10 cellular contexts compared by ENCODE assay signal in genomic region chr1:44294588-44295007, GRCh38.
DNase-seq lines count a peak whose midpoint lies in the region; ATAC-seq, FAIRE-seq and TF ChIP-seq lines count a peak whose summit lies in the region.
"Had no signal": no experiment of that assay in that cellular context is flagged by ENCODE, and none has a peak within 500 bp of the region (broad histone marks: within the 10 kb centered on the region; RNA-seq: fewer than 3 reads in every experiment).

No MANE protein-coding gene starts in this region.

- H2AFZ ChIP-seq in PC-3 (ENCODE audit: low read length), result no peak overlapping the region

- FAIRE-seq in frontal cortex (lab: Jason Lieb, UNC), result no peak

- H3K9ac ChIP-seq in PC-3 (ENCODE audit: low read length), result no peak overlapping the region

- ATAC-seq in PC-3 (no peak; the same call in 1 of the 2 replicates), gastrocnemius medialis (peak; percentile 32 to 62), HG03432 (IDR thresholded peaks at IDR 0.05; ENCODE audit: unreplicated experiment) (no peak), HG03045 (IDR thresholded peaks at IDR 0.05; ENCODE audit: unreplicated experiment) (no peak)

- H3F3A ChIP-seq in PC-3 (ENCODE audit: low read length, unreplicated experiment), result no peaks in the 10 kb centered on the region

- no peaks in the 10 kb centered on the region for H4K20me1 ChIP-seq in PC-3 (ENCODE audit: low read length)

- in situ Hi-C loops in gastrocnemius medialis (cut with MboI; ENCODE audit: low sequenced_read_pairs in 4 of 4), result no loop called here

- H3K36me3 ChIP-seq in PC-3 (ENCODE audit: low read depth, low read length), result peaks cover 15% of the 10 kb centered on the region
- peaks cover 0 to 15% of the 10 kb centered on the region in 2 donors for H3K36me3 ChIP-seq in gastrocnemius medialis

- H3K27me3 ChIP-seq in PC-3 (ENCODE audit: low read length), result no peaks in the 10 kb centered on the region
- H3K27me3 ChIP-seq in gastrocnemius medialis, result no peaks in the 10 kb centered on the region

- H3K9me3 ChIP-seq in PC-3 (ENCODE audit: low read length) (no peaks in the 10 kb centered on the region), gastrocnemius medialis (no peaks in the 10 kb centered on the region)
- H3K9me3 ChIP-seq: HAP-1 had no signal

- POLR2A ChIA-PET in PC-3 (lab: Charles Lee; ENCODE audit: unreplicated experiment), result interaction anchor here (0.6 kb wide), 1 partner anchor 1305 kb away, joined by 3 read pairs; no protein-coding TSS in a partner anchor

- no TSS peak for BruUV-seq in PC-3 (replicated peaks; lab: Mats Ljungman, UMichigan)

- TF ChIP-seq CTCF in GM12873 (IDR thresholded peaks at IDR 0.05; ENCODE audit: insufficient read depth, low read depth, low read length, missing control alignments) (peak; percentile 9), PC-3 (conservative IDR thresholded peaks at IDR 0.05; ENCODE audit: low read depth, low read length) (peak; percentile 41), gastrocnemius medialis (IDR thresholded peaks at IDR 0.05 in 4 of 5, conservative IDR thresholded peaks at IDR 0.05 in 1 of 5) (no peak)

- no peak overlapping the region for H3K4me3 ChIP-seq in PC-3 (ENCODE audit: low read length)
- no peak overlapping the region for H3K4me3 ChIP-seq in gastrocnemius medialis
- H3K4me3 ChIP-seq: HAP-1 had no signal

- intact Hi-C loops in PC-3 (cut with micrococcal nuclease), result no loop called here
- intact Hi-C loops in gastrocnemius medialis (cut with DNase I; ENCODE audit: low total_unique reads), result no loop called here

- no peaks in the 10 kb centered on the region for H3K4me1 ChIP-seq in PC-3 (ENCODE audit: insufficient read depth, low read length)
- H3K4me1 ChIP-seq in gastrocnemius medialis, result peaks cover 17 to 22% of the 10 kb centered on the region in 2 donors
- H3K4me1 ChIP-seq: HAP-1 had no signal

- no peak overlapping the region for H3K27ac ChIP-seq in PC-3 (ENCODE audit: low read length)
- no peak overlapping the region for H3K27ac ChIP-seq in gastrocnemius medialis

- DNase-seq in PC-3 (no peak), frontal cortex (ENCODE audit: low spot score in 2 of 2) (peak; percentile 27 to 49), gastrocnemius medialis (peak; percentile 6 to 48), activated T-cell treated with anti-CD3 and anti-CD28 coated beads for 4 hours (no peak), NCI-H1048 (lab: John Stamatoyannopoulos, UW) (no peak)
- DNase-seq: activated CD8-positive, alpha-beta memory T cell treated with anti-CD3 and anti-CD28 coated beads, Interleukin-2, amount 50 U/mL, for 48 hours had no signal

- TF ChIP-seq POLR2A in gastrocnemius medialis (IDR thresholded peaks at IDR 0.05), result no peak

- CTCF ChIA-PET in PC-3 (lab: Charles Lee), result no interaction called here

- H3K4me2 ChIP-seq in PC-3 (ENCODE audit: low read length), result no peak overlapping the region

- H3K9me2 ChIP-seq in PC-3 (replicated peaks; ENCODE audit: low read length), result no peaks in the 10 kb centered on the region

- no peaks in the 10 kb centered on the region for H3K79me2 ChIP-seq in PC-3 (ENCODE audit: low read length)

Comparison
In these comparisons a context has a peak if more than half of its experiments do, and no peak if none do; other contexts are left out.
1. CTCF ChIP-seq: peak in GM12873 (single experiment) and PC-3 (single experiment); none in gastrocnemius medialis (0 of 5).
2. ATAC-seq: peak in gastrocnemius medialis (2 of 2); none in PC-3 (single experiment), HG03432 (single experiment) and HG03045 (single experiment).
3. DNase-seq: peak in frontal cortex (2 of 2) and gastrocnemius medialis (2 of 2); none in PC-3 (single experiment), activated T-cell treated with anti-CD3 and anti-CD28 coated beads for 4 hours (single experiment) and NCI-H1048 (single experiment).